ENCODE assay signal across 32 cellular contexts in genomic region chr14:74218462-74218861, GRCh38. TPM values are rescaled to one million over a fixed set of nuclear protein-coding genes. Genes with fewer than 3 reads are reported as not detected.
"Had no signal": no experiment of that assay in that cellular context is flagged by ENCODE, and none has a peak within 500 bp of the region (broad histone marks: within the 10 kb centered on the region; RNA-seq: fewer than 3 reads in every experiment).

No MANE protein-coding gene starts in this region.

- H3K36me3 Mint-ChIP-seq: activated CD8-positive, alpha-beta memory T cell treated with anti-CD3 and anti-CD28 coated beads, Interleukin-2, amount 10 ng/mL, durations not matched to agents 7 days and 5 days; activated naive CD4-positive, alpha-beta T cell treated with anti-CD3 and anti-CD28 coated beads, Interleukin-2, amount 10 ng/mL, durations not matched to agents 7 days and 5 days; activated naive CD8-positive, alpha-beta T cell; brain; T-cell had no signal

- H3K27ac ChIP-seq: Peyer's patch, WERI-Rb-1 had no signal

- H3K4me1 ChIP-seq: Peyer's patch had no signal

- H3K27ac Mint-ChIP-seq: activated CD4-positive, alpha-beta memory T cell treated with anti-CD3 and anti-CD28 coated beads, Interleukin-2, amount 10 ng/mL, durations not matched to agents 7 days and 5 days; activated CD8-positive, alpha-beta memory T cell treated with anti-CD3 and anti-CD28 coated beads, Interleukin-2, amount 10 ng/mL, durations not matched to agents 7 days and 5 days; activated naive CD4-positive, alpha-beta T cell treated with anti-CD3 and anti-CD28 coated beads, Interleukin-2, amount 10 ng/mL, durations not matched to agents 7 days and 5 days; activated naive CD8-positive, alpha-beta T cell; activated naive CD8-positive, alpha-beta T cell treated with anti-CD3 and anti-CD28 coated beads, Interleukin-2, amount 50 U/mL, for 24 hours; T-cell had no signal

- DNase-seq: activated CD4-positive, alpha-beta memory T cell treated with anti-CD3 and anti-CD28 coated beads, Interleukin-2, amount 10 ng/mL, durations not matched to agents 7 days and 5 days; activated CD4-positive, alpha-beta T cell treated with anti-CD3 and anti-CD28 coated beads for 1 hour; activated CD4-positive, alpha-beta T cell treated with anti-CD3 and anti-CD28 coated beads for 48 hours; activated CD4-positive, CD25-positive, alpha-beta regulatory T cell; activated CD8-positive, alpha-beta memory T cell treated with anti-CD3 and anti-CD28 coated beads for 24 hours; activated CD8-positive, alpha-beta memory T cell treated with anti-CD3 and anti-CD28 coated beads, Interleukin-2, amount 10 ng/mL, durations not matched to agents 7 days and 5 days; activated CD8-positive, alpha-beta memory T cell treated with anti-CD3 and anti-CD28 coated beads, Interleukin-2, amount 50 U/mL, for 48 hours; activated effector memory CD4-positive, alpha-beta T cell treated with Interleukin-2 at 50 U/mL for 16 hours; activated naive CD4-positive, alpha-beta T cell treated with anti-CD3 and anti-CD28 coated beads, Interleukin-2, amount 10 ng/mL, durations not matched to agents 7 days and 5 days; activated naive CD8-positive, alpha-beta T cell treated with anti-CD3 and anti-CD28 coated beads, Interleukin-2, amount 50 U/mL, for 24 hours; activated T-cell treated with anti-CD3 and anti-CD28 coated beads, Interleukin-2, amount 50 U/mL, for 48 hours; NCI-H1417 treated with DMSO at 0.1 percent for 48 hours; NCI-H187 treated with DMSO at 0.1 percent for 48 hours; NCI-H2171 treated with DMSO at 0.1 percent for 48 hours; NCI-H510A treated with DMSO at 0.1 percent for 48 hours; NCI-H526 treated with DMSO at 0.1 percent for 48 hours; NCI-H774; NK-92 treated with Interleukin-12 subunit alpha and Interleukin-12 subunit beta, amount 100 ng/mL, for 24 hours; PC-3; Peyer's patch; RPMI8226; SIG-M5; T-cell; T-helper 2 cell; T-helper 9 cell; WERI-Rb-1 had no signal

- H3K9me3 ChIP-seq: Peyer's patch had no signal

- H3K36me3 ChIP-seq: Peyer's patch, WERI-Rb-1 had no signal

- H3K4me1 Mint-ChIP-seq: activated CD8-positive, alpha-beta memory T cell treated with anti-CD3 and anti-CD28 coated beads, Interleukin-2, amount 10 ng/mL, durations not matched to agents 7 days and 5 days had no signal

- H3K9me3 Mint-ChIP-seq: activated CD4-positive, alpha-beta memory T cell treated with anti-CD3 and anti-CD28 coated beads, Interleukin-2, amount 10 ng/mL, durations not matched to agents 7 days and 5 days; activated naive CD4-positive, alpha-beta T cell treated with anti-CD3 and anti-CD28 coated beads, Interleukin-2, amount 10 ng/mL, durations not matched to agents 7 days and 5 days; activated naive CD8-positive, alpha-beta T cell treated with anti-CD3 and anti-CD28 coated beads, Interleukin-2, amount 50 U/mL, for 24 hours; brain; T-cell had no signal

- H3K4me3 Mint-ChIP-seq: activated CD4-positive, alpha-beta memory T cell treated with anti-CD3 and anti-CD28 coated beads, Interleukin-2, amount 10 ng/mL, durations not matched to agents 7 days and 5 days; activated CD8-positive, alpha-beta memory T cell treated with anti-CD3 and anti-CD28 coated beads, Interleukin-2, amount 10 ng/mL, durations not matched to agents 7 days and 5 days; activated naive CD4-positive, alpha-beta T cell treated with anti-CD3 and anti-CD28 coated beads, Interleukin-2, amount 10 ng/mL, durations not matched to agents 7 days and 5 days; activated naive CD8-positive, alpha-beta T cell; activated naive CD8-positive, alpha-beta T cell treated with anti-CD3 and anti-CD28 coated beads, Interleukin-2, amount 50 U/mL, for 24 hours had no signal

RNA-seq across cellular contexts. Expression of gene VSX2, which starts 20.8 kb away (rescaled TPM):
- total RNA-seq: activated CD4-positive, alpha-beta memory T cell treated with anti-CD3 and anti-CD28 coated beads, Interleukin-2, amount 10 ng/mL, durations not matched to agents 7 days and 5 days; activated CD8-positive, alpha-beta memory T cell treated with anti-CD3 and anti-CD28 coated beads, Interleukin-2, amount 10 ng/mL, durations not matched to agents 7 days and 5 days; bronchial epithelial cell; M059J; PC-3; Peyer's patch; SK-MEL-5; T-cell had no signal
- polyA plus RNA-seq: K562 had no signal
